8 cellular contexts compared by ENCODE assay signal in the genomic region with DNA sequence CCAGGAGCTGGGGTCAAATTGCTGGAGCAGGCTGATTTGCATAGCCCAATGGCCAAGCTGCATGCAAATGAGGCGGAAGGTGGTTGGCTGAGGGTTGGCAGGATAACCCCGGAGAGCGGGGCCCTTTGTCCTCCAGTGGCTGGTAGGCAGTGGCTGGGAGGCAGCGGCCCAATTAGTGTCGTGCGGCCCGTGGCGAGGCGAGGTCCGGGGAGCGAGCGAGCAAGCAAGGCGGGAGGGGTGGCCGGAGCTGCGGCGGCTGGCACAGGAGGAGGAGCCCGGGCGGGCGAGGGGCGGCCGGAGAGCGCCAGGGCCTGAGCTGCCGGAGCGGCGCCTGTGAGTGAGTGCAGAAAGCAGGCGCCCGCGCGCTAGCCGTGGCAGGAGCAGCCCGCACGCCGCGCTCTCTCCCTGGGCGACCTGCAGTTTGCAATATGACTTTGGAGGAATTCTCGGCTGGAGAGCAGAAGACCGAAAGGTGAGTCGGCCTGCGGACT. TPM values are rescaled to one million over a fixed set of nuclear protein-coding genes. Genes with fewer than 3 reads are reported as not detected.
DNase-seq lines count a peak whose midpoint lies in the region; ATAC-seq and TF ChIP-seq lines count a peak whose summit lies in the region.

A gene with protein sequence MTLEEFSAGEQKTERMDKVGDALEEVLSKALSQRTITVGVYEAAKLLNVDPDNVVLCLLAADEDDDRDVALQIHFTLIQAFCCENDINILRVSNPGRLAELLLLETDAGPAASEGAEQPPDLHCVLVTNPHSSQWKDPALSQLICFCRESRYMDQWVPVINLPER (plus strand): TSS at position 135 of the 491 bp plus-strand sequence. CDS start 294 bp downstream, at position 429.

- H3K27ac Mint-ChIP-seq in CD8-positive, alpha-beta T cell = peak within 1 kb of the TSS; percentile 96

- peaks cover 16% of the 10 kb centered on the region for H3K4me1 ChIP-seq in CD8-positive, alpha-beta T cell (ENCODE audit: insufficient read depth, low read length)

- ATAC-seq in CD8-positive, alpha-beta T cell = peak; percentile 85
- peak; percentile 89 for ATAC-seq in GM19467 (IDR thresholded peaks at IDR 0.05; ENCODE audit: unreplicated experiment)

- peak within 1 kb of the TSS; percentile 66 for H3K27ac ChIP-seq in CD8-positive, alpha-beta T cell (ENCODE audit: low read depth, low read length)

- intact Hi-C loops in CD8-positive, alpha-beta T cell (cut with DNase I, micrococcal nuclease) = loop anchor here (1.0 to 10.0 kb wide), 9 partner anchors 11 to 1350 kb away; a partner anchor contains a TSS

- peak; percentile 85 to 96 (median 90) for DNase-seq in CD8-positive, alpha-beta T cell
- DNase-seq in HS-27A (ENCODE audit: low read depth) (peak; percentile 99), NK-92 (lab: John Stamatoyannopoulos, UW; ENCODE audit: unreplicated experiment) (peak; percentile 72), lung microvascular endothelial cell (ENCODE audit: low read depth in 2 of 2) (peak; percentile 99)
- DNase-seq in activated CD8-positive, alpha-beta memory T cell treated with anti-CD3 and anti-CD28 coated beads for 1 hour (ENCODE audit: extremely low read depth in 1 of 2, low read depth in 1 of 2) = peak; percentile 80 to 82
- DNase-seq in effector CD8-positive, alpha-beta T cell (lab: John Stamatoyannopoulos, UW) = peak; percentile 93
- DNase-seq in stimulated activated CD8-positive, alpha-beta memory T cell treated with anti-CD3 and anti-CD28 coated beads, Interleukin-12 subunit alpha, Interleukin-12 subunit beta, amount 100 ng/mL, for 1 hour (ENCODE audit: low read depth) = peak; percentile 90

- peak within 1 kb of the TSS; percentile 100 for H3K4me3 Mint-ChIP-seq in CD8-positive, alpha-beta T cell

- TF ChIP-seq CTCF in CD8-positive, alpha-beta T cell (IDR thresholded peaks at IDR 0.05) = no peak

- H3K9me3 Mint-ChIP-seq in CD8-positive, alpha-beta T cell = no peaks in the 10 kb centered on the region

- no peaks in the 10 kb centered on the region for H3K27me3 ChIP-seq in CD8-positive, alpha-beta T cell (ENCODE audit: insufficient read depth, low read length)

- H3K9me3 ChIP-seq in CD8-positive, alpha-beta T cell (ENCODE audit: low read length) = no peaks in the 10 kb centered on the region

- peak within 1 kb of the TSS; percentile 88 for H3K4me3 ChIP-seq in CD8-positive, alpha-beta T cell (ENCODE audit: low read depth, low read length)

- H3K36me3 ChIP-seq in CD8-positive, alpha-beta T cell (ENCODE audit: insufficient read depth, low read length) = no peaks in the 10 kb centered on the region

- POLR2A ChIA-PET in CD8-positive, alpha-beta T cell (lab: Charles Lee) = interaction anchor here (1.0 to 3.9 kb wide), 7 partner anchors 11 to 255 kb away, joined by 3 to 46 read pairs (median 4); a partner anchor contains a TSS

- H3K36me3 Mint-ChIP-seq in CD8-positive, alpha-beta T cell = peaks cover 10% of the 10 kb centered on the region

- no peaks in the 10 kb centered on the region for H3K27me3 Mint-ChIP-seq in CD8-positive, alpha-beta T cell (ENCODE audit: low read depth)

- CTCF ChIA-PET in CD8-positive, alpha-beta T cell (lab: Charles Lee) = interaction anchor here (0.7 to 3.3 kb wide), 5 partner anchors 15 to 513 kb away, joined by 3 to 14 read pairs (median 3); no protein-coding TSS in a partner anchor

- peaks cover 25% of the 10 kb centered on the region for H3K4me1 Mint-ChIP-seq in CD8-positive, alpha-beta T cell (ENCODE audit: low read depth)

RNA-seq across cellular contexts. Expression of the gene that starts here (rescaled TPM):
- 100 to 1,000 TPM; 194 to 196 TPM for total RNA-seq in CD8-positive, alpha-beta T cell
- 10.9 and 27.2 TPM in 2 replicates for total RNA-seq in lung microvascular endothelial cell

Comparison
In these comparisons a context has a peak if more than half of its experiments do, and no peak if none do; other contexts are left out.
1. Peak in every context shown above with its lines: DNase-seq, ATAC-seq, H3K4me3 ChIP-seq and H3K27ac ChIP-seq.